In the genomic region with DNA sequence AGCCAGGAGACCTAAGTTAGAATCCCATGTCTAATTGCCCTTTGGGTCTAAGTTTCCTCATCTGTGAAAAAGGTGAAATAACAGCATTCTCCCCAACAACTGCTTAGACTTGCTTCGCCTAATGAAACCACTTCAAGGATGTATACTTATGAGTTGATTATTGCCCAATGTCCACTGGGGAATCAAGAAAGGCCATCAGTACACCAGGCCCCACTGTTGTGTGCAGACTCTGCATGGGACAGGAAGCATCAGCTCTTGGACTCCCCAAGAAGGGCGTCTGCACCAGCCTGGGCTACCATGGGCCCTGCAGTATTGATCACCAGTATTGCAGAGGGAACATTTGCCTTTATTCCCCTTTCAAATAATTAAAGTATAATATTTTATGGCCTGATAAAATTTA, we compare ENCODE assay signal across 24 cellular contexts.
"Had no signal": no experiment of that assay in that cellular context is flagged by ENCODE, and none has a peak within 500 bp of the region (broad histone marks: within the 10 kb centered on the region; RNA-seq: fewer than 3 reads in every experiment).

No MANE protein-coding gene starts in this region.

- H3K9ac ChIP-seq: KMS-11 had no signal

- H3K27ac Mint-ChIP-seq: activated CD8-positive, alpha-beta T cell treated with anti-CD3 and anti-CD28 coated beads, Interleukin-2, amount 10 ng/mL, durations not matched to agents 7 days and 5 days; activated naive CD4-positive, alpha-beta T cell treated with anti-CD3 and anti-CD28 coated beads, Interleukin-2, amount 50 U/mL, for 24 hours; T-helper 17 cell; WTC11 had no signal

- H3K4me1 ChIP-seq: ascending aorta, body of pancreas had no signal

- H3K36me3 ChIP-seq: ascending aorta, MG63 had no signal

- H3K27ac ChIP-seq: ascending aorta, KMS-11 had no signal

- H3K27me3 Mint-ChIP-seq: T-helper 17 cell had no signal

- H3K4me3 Mint-ChIP-seq: activated CD8-positive, alpha-beta T cell treated with anti-CD3 and anti-CD28 coated beads, Interleukin-2, amount 10 ng/mL, durations not matched to agents 7 days and 5 days; activated naive CD4-positive, alpha-beta T cell treated with anti-CD3 and anti-CD28 coated beads, Interleukin-2, amount 50 U/mL, for 24 hours; T-helper 17 cell; WTC11 had no signal

- H3K27me3 ChIP-seq: ascending aorta, body of pancreas, MG63 had no signal

- H3K4me1 Mint-ChIP-seq: activated naive CD4-positive, alpha-beta T cell treated with anti-CD3 and anti-CD28 coated beads, Interleukin-2, amount 50 U/mL, for 24 hours; T-helper 17 cell had no signal

- DNase-seq: activated CD4-positive, alpha-beta T cell treated with anti-CD3 and anti-CD28 coated beads for 48 hours; activated CD4-positive, alpha-beta T cell treated with anti-CD3 and anti-CD28 coated beads, Interleukin-2, amount 50 U/mL, for 4 hours; activated CD4-positive, CD25-positive, alpha-beta regulatory T cell treated with anti-CD3 and anti-CD28 coated beads, Interleukin-2, amount 50 U/mL, for 72 hours; activated CD8-positive, alpha-beta memory T cell treated with anti-CD3 and anti-CD28 coated beads, Interleukin-2, amount 50 U/mL, for 48 hours; activated CD8-positive, alpha-beta T cell treated with anti-CD3 and anti-CD28 coated beads, Interleukin-2, amount 10 ng/mL, durations not matched to agents 7 days and 5 days; activated T-cell treated with anti-CD3 and anti-CD28 coated beads, Interleukin-2, amount 50 U/mL, for 1 hour; amniotic stem cell; body of pancreas; central memory CD4-positive, alpha-beta T cell; MG63; NCI-H1048; NCI-H146; NCI-H187 treated with DMSO at 0.1 percent for 48 hours; NCI-H2081 treated with DMSO at 0.1 percent for 48 hours; NCI-H446; NCI-H524; PC-3; SIG-M5; T-helper 17 cell; T-helper 9 cell had no signal

- H3K9me3 Mint-ChIP-seq: activated naive CD4-positive, alpha-beta T cell treated with anti-CD3 and anti-CD28 coated beads, Interleukin-2, amount 50 U/mL, for 24 hours; WTC11 had no signal

- H3K4me3 ChIP-seq: ascending aorta, body of pancreas, MG63 had no signal

- H3K9me3 ChIP-seq: ascending aorta, body of pancreas had no signal

- H3K36me3 Mint-ChIP-seq: activated naive CD4-positive, alpha-beta T cell treated with anti-CD3 and anti-CD28 coated beads, Interleukin-2, amount 50 U/mL, for 24 hours; WTC11 had no signal
